Comparison of ENCODE assay signal across 2 cellular contexts in genomic region chr22:44299124-44299523, GRCh38.
TF ChIP-seq lines count a peak whose summit lies in the region.

No MANE protein-coding gene starts in this region.

TF ChIP-seq in IMR-90, 13 proteins besides CTCF, POLR2A, EP300 and RAD21:
- TF ChIP-seq CEBPB (IDR thresholded peaks at IDR 0.05; ENCODE audit: low read depth, low read length) (no peak), BHLHE40 (IDR thresholded peaks at IDR 0.05; ENCODE audit: low read depth, low read length) (no peak), CHD1 (IDR thresholded peaks at IDR 0.05; ENCODE audit: low read depth, low read length) (no peak)

TF ChIP-seq in H1, 55 proteins besides CTCF, POLR2A, EP300 and RAD21:
- TF ChIP-seq CTBP2 (IDR thresholded peaks at IDR 0.05; ENCODE audit: borderline replicate concordance, insufficient read depth, insufficient read length, low read length) = no peak
- no peak for TF ChIP-seq BACH1 (IDR thresholded peaks at IDR 0.05; ENCODE audit: low read length)
- no peak for TF ChIP-seq TBP (IDR thresholded peaks at IDR 0.05; ENCODE audit: low read depth, low read length)
- TF ChIP-seq CEBPB (IDR thresholded peaks at IDR 0.05; ENCODE audit: low read depth, low read length) = no peak
- TF ChIP-seq NANOG (IDR thresholded peaks at IDR 0.05; ENCODE audit: insufficient read depth, low read depth, low read length, poor library complexity, severe bottlenecking) = no peak
- TF ChIP-seq KDM4A (IDR thresholded peaks at IDR 0.05; ENCODE audit: low read depth, low read length, severe bottlenecking) = no peak
- no peak for TF ChIP-seq SIX5 (IDR thresholded peaks at IDR 0.05; ENCODE audit: low read depth, low read length)
- no peak for TF ChIP-seq MAFK (IDR thresholded peaks at IDR 0.05; ENCODE audit: low read depth, low read length)
- TF ChIP-seq KDM5A (IDR thresholded peaks at IDR 0.05; ENCODE audit: low read length) = no peak
TF ChIP-seq in H1: peak in this region for 0.
